8 cellular contexts compared by ENCODE assay signal in the genomic region with DNA sequence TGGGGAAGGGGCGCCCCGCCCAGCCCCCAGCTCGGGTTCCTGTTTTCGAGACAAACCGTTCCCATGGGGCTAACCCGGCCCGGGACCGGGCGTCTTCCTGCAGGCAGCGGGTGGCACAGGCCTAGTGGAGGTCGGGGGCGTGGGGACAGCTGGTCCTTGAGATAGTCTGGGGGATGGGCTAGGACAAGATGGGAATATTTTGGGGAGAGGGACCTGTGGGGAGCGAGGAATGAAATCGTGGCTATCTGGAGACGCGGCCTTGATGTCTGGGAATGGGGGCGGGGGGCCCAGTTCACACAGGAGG. TPM values are rescaled to one million over a fixed set of nuclear protein-coding genes. Genes with fewer than 3 reads are reported as not detected.
DNase-seq lines count a peak whose midpoint lies in the region; ATAC-seq, FAIRE-seq and TF ChIP-seq lines count a peak whose summit lies in the region.

No MANE protein-coding gene starts in this region.

- no peak for ATAC-seq in GM21576 (IDR thresholded peaks at IDR 0.05; ENCODE audit: unreplicated experiment)

- H3K9me3 Mint-ChIP-seq in astrocyte (ENCODE audit: unreplicated experiment), result no peaks in the 10 kb centered on the region

- POLR2A ChIA-PET in PC-9 (lab: Charles Lee; ENCODE audit: unreplicated experiment), result no interaction called here

- H3K4me3 Mint-ChIP-seq in astrocyte (ENCODE audit: unreplicated experiment), result peak overlapping the region; percentile 82

- H3K27me3 ChIP-seq in GM23248 (replicated peaks; ENCODE audit: insufficient read depth) (peaks cover 32% of the 10 kb centered on the region), astrocyte (ENCODE audit: insufficient read depth, low read length) (peaks cover 43% of the 10 kb centered on the region), PC-9 (ENCODE audit: insufficient read depth, low read depth) (peaks cover 44% of the 10 kb centered on the region)

- in situ Hi-C loops in GM23248 (cut with MboI), result no loop called here

- H3K79me2 ChIP-seq in GM23248 (ENCODE audit: insufficient read depth), result no peaks in the 10 kb centered on the region
- no peaks in the 10 kb centered on the region for H3K79me2 ChIP-seq in astrocyte (ENCODE audit: insufficient read depth, low read length)
- H3K79me2 ChIP-seq in PC-9 (ENCODE audit: low read depth), result no peaks in the 10 kb centered on the region

- no peak overlapping the region for H3K9ac ChIP-seq in GM23248
- peak overlapping the region; percentile 46 for H3K9ac ChIP-seq in astrocyte (ENCODE audit: low read length)

- H3K27ac ChIP-seq in GM23248 (no peak overlapping the region), astrocyte (ENCODE audit: low read depth, low read length) (no peak overlapping the region), PC-9 (no peak overlapping the region)

- H4K20me1 ChIP-seq in GM23248 (ENCODE audit: insufficient read depth) (no peaks in the 10 kb centered on the region), astrocyte (ENCODE audit: insufficient read depth, low read length) (peaks cover 5% of the 10 kb centered on the region), PC-9 (ENCODE audit: insufficient read depth) (no peaks in the 10 kb centered on the region)

- H3K4me3 ChIP-seq in GM23248, result no peak overlapping the region
- peak overlapping the region; percentile 38 for H3K4me3 ChIP-seq in astrocyte (ENCODE audit: insufficient read depth, low read depth, low read length)
- no peak overlapping the region for H3K4me3 ChIP-seq in PC-9

- DNase-seq in GM23248 (no peak), T follicular helper cell (ENCODE audit: low read depth) (peak; percentile 67), astrocyte (ENCODE audit: low read depth) (no peak), left kidney (ENCODE audit: low read depth, low spot score) (peak; percentile 68), PC-9 (no peak), cerebellum (ENCODE audit: low spot score) (no peak)
- DNase-seq in stimulated activated CD8-positive, alpha-beta memory T cell treated with anti-CD3 and anti-CD28 coated beads, Interleukin-2, amount 100 ng/mL, for 1 hour (ENCODE audit: low read depth in 2 of 2), result peak; percentile 46 to 65

- CTCF ChIA-PET in PC-9 (lab: Charles Lee), result interaction anchor here (0.5 to 0.6 kb wide), 3 partner anchors 64 to 1842 kb away, joined by 4 to 6 read pairs (median 4); no protein-coding TSS in a partner anchor

- H3K4me1 ChIP-seq in GM23248 (ENCODE audit: insufficient read depth) (peaks cover 21% of the 10 kb centered on the region), astrocyte (ENCODE audit: insufficient read depth, low read length) (peaks cover 24% of the 10 kb centered on the region), PC-9 (replicated peaks; ENCODE audit: insufficient read depth) (peaks cover 13% of the 10 kb centered on the region)

- H3K4me1 Mint-ChIP-seq in astrocyte (ENCODE audit: low read depth, unreplicated experiment), result peaks cover 2% of the 10 kb centered on the region

- peaks cover 3% of the 10 kb centered on the region for H3K36me3 Mint-ChIP-seq in astrocyte (ENCODE audit: low read depth, unreplicated experiment)

- FAIRE-seq in astrocyte (lab: Jason Lieb, UNC), result no peak

- peak overlapping the region; percentile 72 for H3K27ac Mint-ChIP-seq in astrocyte (ENCODE audit: unreplicated experiment)

- BruUV-seq in PC-9 (replicated peaks; lab: Mats Ljungman, UMichigan), result no TSS peak

- TF ChIP-seq CTCF in astrocyte (IDR thresholded peaks at IDR 0.05; ENCODE audit: insufficient read depth, low read depth, low read length) (no peak), PC-9 (conservative IDR thresholded peaks at IDR 0.05) (no peak)

- H3K9me3 ChIP-seq in GM23248 (ENCODE audit: low read depth) (no peaks in the 10 kb centered on the region), astrocyte (ENCODE audit: insufficient read depth, low read depth, low read length) (no peaks in the 10 kb centered on the region), PC-9 (ENCODE audit: insufficient read depth, low read depth) (no peaks in the 10 kb centered on the region)

- H3K4me2 ChIP-seq in GM23248 (ENCODE audit: unreplicated experiment), result peak overlapping the region; percentile 32
- H3K4me2 ChIP-seq in astrocyte (ENCODE audit: low read length), result peak overlapping the region; percentile 81
- no peak overlapping the region for H3K4me2 ChIP-seq in PC-9

- peaks cover 26% of the 10 kb centered on the region for H3K27me3 Mint-ChIP-seq in astrocyte (ENCODE audit: low read depth, unreplicated experiment)

- H3K9me2 ChIP-seq in GM23248 (ENCODE audit: insufficient read depth), result no peaks in the 10 kb centered on the region
- no peaks in the 10 kb centered on the region for H3K9me2 ChIP-seq in PC-9 (ENCODE audit: insufficient read depth)

- WGBS in GM23248 (ENCODE audit: low coverage in 1 of 2, low lambda C conversion rate in 2 of 2, missing lambda C conversion rate in 2 of 2), 2 experiments, result 1 to 2% methylated on average over 14 to 17 of the region's 17 CpGs

- H3K36me3 ChIP-seq in GM23248 (ENCODE audit: low read depth), result no peaks in the 10 kb centered on the region
- no peaks in the 10 kb centered on the region for H3K36me3 ChIP-seq in astrocyte (ENCODE audit: insufficient read depth, low read length)
- no peaks in the 10 kb centered on the region for H3K36me3 ChIP-seq in PC-9 (ENCODE audit: low read depth)

- H3F3A ChIP-seq in GM23248 (ENCODE audit: insufficient read depth) (peaks cover 19% of the 10 kb centered on the region), PC-9 (ENCODE audit: insufficient read depth, low read depth) (peaks cover 12% of the 10 kb centered on the region; the same call in 1 of the 2 replicates)

- intact Hi-C loops in PC-9 (cut with micrococcal nuclease; ENCODE audit: unreplicated experiment), result no loop called here

- H2AFZ ChIP-seq in GM23248 (peak overlapping the region; percentile 10; the same call in 1 of the 2 replicates), astrocyte (ENCODE audit: low read depth, low read length) (peak overlapping the region; percentile 26), PC-9 (no peak overlapping the region)

RNA-seq across cellular contexts. Expression of a gene that starts 1.2 kb away (rescaled TPM):
- not detected in 2 replicates for total RNA-seq in GM23248 (2014; rRNA removed; shearing (Covaris generic))
- 0.61 and 0.68 TPM in 2 replicates for polyA plus RNA-seq in GM23248 (2016; fragmentation: Nextera tagmentation; extraction: Ambion mirVana)
- total RNA-seq in astrocyte (3.9 and 5.4 TPM in 2 replicates), PC-9 (2021) (1.0 and 2.1 TPM in 2 replicates), cerebellum (17.5 TPM)

RNA-seq across cellular contexts. Expression of a gene that starts 14.6 kb away (rescaled TPM):
- not detected in 2 replicates for total RNA-seq in GM23248 (2014; rRNA removed; shearing (Covaris generic))
- not detected in 2 replicates for polyA plus RNA-seq in GM23248 (2016; fragmentation: Nextera tagmentation; extraction: Ambion mirVana)
- total RNA-seq in astrocyte (0.68 and 1.0 TPM in 2 replicates), PC-9 (2021) (1.3 and 1.6 TPM in 2 replicates), cerebellum (1.1 TPM)

RNA-seq across cellular contexts. Expression of a gene that starts 22.2 kb away (rescaled TPM):
- 0.51 and 5.6 TPM in 2 replicates for total RNA-seq in GM23248 (2014; rRNA removed; shearing (Covaris generic))
- 0.48 and 1.1 TPM in 2 replicates for polyA plus RNA-seq in GM23248 (2016; fragmentation: Nextera tagmentation; extraction: Ambion mirVana)
- total RNA-seq in astrocyte, result 0.14 and 0.17 TPM in 2 replicates
- 0.10 TPM in 1 of 2 replicates, not detected in the other for total RNA-seq in PC-9 (2021)
- 134 TPM for total RNA-seq in cerebellum

RNA-seq across cellular contexts. Expression of a gene that starts 33.2 kb away (rescaled TPM):
- total RNA-seq in GM23248 (2014; rRNA removed; shearing (Covaris generic)), result 81.6 and 106 TPM in 2 replicates
- polyA plus RNA-seq in GM23248 (2016; fragmentation: Nextera tagmentation; extraction: Ambion mirVana), result 59.7 and 62.2 TPM in 2 replicates
- 210 and 215 TPM in 2 replicates for total RNA-seq in astrocyte
- total RNA-seq in PC-9 (2021), result 253 and 336 TPM in 2 replicates
- total RNA-seq in cerebellum, result 108 TPM

RNA-seq across cellular contexts. Expression of a gene that starts 57.8 kb away (rescaled TPM):
- 18.2 and 19.7 TPM in 2 replicates for total RNA-seq in GM23248 (2014; rRNA removed; shearing (Covaris generic))
- polyA plus RNA-seq in GM23248 (2016; fragmentation: Nextera tagmentation; extraction: Ambion mirVana), result 4.2 and 6.2 TPM in 2 replicates
- 11.2 and 12.3 TPM in 2 replicates for total RNA-seq in astrocyte
- total RNA-seq in PC-9 (2021), result 32.6 and 34.3 TPM in 2 replicates
- 10.1 TPM for total RNA-seq in cerebellum

Comparison
In these comparisons a context has a peak if more than half of its experiments do, and no peak if none do; other contexts are left out.
1. DNase-seq: peak in T follicular helper cell (single experiment), left kidney (single experiment) and stimulated activated CD8-positive, alpha-beta memory T cell treated with anti-CD3 and anti-CD28 coated beads, Interleukin-2, amount 100 ng/mL, for 1 hour (2 of 2); none in GM23248 (single experiment), astrocyte (single experiment), PC-9 (0 of 2) and cerebellum (single experiment).
2. RNA of a gene that starts 22.2 kb away (total RNA-seq): 134 TPM in cerebellum (single experiment); 0.51 to 5.6 TPM in GM23248, 0.14 to 0.17 TPM in astrocyte and 0.10 TPM in PC-9; every median in the first group is over 10 times any median in the second.